In genomic region chr17:38559025-38559879, GRCh38 we compare ENCODE assay signal across 8 cellular contexts. TPM values are rescaled to one million over a fixed set of nuclear protein-coding genes. Genes with fewer than 3 reads are reported as not detected.
DNase-seq lines count a peak whose midpoint lies in the region; ATAC-seq and TF ChIP-seq lines count a peak whose summit lies in the region.

No MANE protein-coding gene starts in this region.

- H3K9me3 Mint-ChIP-seq in stimulated activated naive CD8-positive, alpha-beta T cell treated with anti-CD3 and anti-CD28 coated beads, Interleukin-15, amount 100 ng/mL, for 72 hours: no peaks in the 10 kb centered on the region

- H3K36me3 ChIP-seq in NT2/D1 (ENCODE audit: insufficient read depth, insufficient read length, low read length): no peaks in the 10 kb centered on the region
- no peaks in the 10 kb centered on the region for H3K36me3 ChIP-seq in esophagus muscularis mucosa
- peaks cover 6% of the 10 kb centered on the region for H3K36me3 ChIP-seq in neural cell (ENCODE audit: insufficient read depth, low read length)

- peak; percentile 64 for ATAC-seq in GM19397 (IDR thresholded peaks at IDR 0.05; ENCODE audit: unreplicated experiment)
- peak; percentile 79 for ATAC-seq in stimulated activated naive CD8-positive, alpha-beta T cell treated with anti-CD3 and anti-CD28 coated beads, Interleukin-15, amount 100 ng/mL, for 72 hours

- H3K79me2 ChIP-seq in neural cell (replicated peaks; ENCODE audit: insufficient read depth, low read length): no peaks in the 10 kb centered on the region

- no peak overlapping the region for H3K4me3 ChIP-seq in AG10803 (ENCODE audit: low read length)
- H3K4me3 ChIP-seq in NT2/D1 (ENCODE audit: insufficient read length, low read depth): peak overlapping the region; percentile 47
- peak overlapping the region; percentile 45 to 63 (median 50) for H3K4me3 ChIP-seq in esophagus muscularis mucosa
- peak overlapping the region; percentile 5 for H3K4me3 ChIP-seq in neural cell (ENCODE audit: low read length)

- no peak overlapping the region for H3K27ac Mint-ChIP-seq in stimulated activated naive CD8-positive, alpha-beta T cell treated with anti-CD3 and anti-CD28 coated beads, Interleukin-15, amount 100 ng/mL, for 72 hours

- H3K4me1 ChIP-seq in NT2/D1 (ENCODE audit: insufficient read depth, insufficient read length) (peaks cover 34% of the 10 kb centered on the region), esophagus muscularis mucosa (peaks cover 31 to 64% (median 44%) of the 10 kb centered on the region in 4 donors)

- no peak for TF ChIP-seq POLR2A in esophagus muscularis mucosa (IDR thresholded peaks at IDR 0.05; ENCODE audit: low read depth)

- H3K27ac ChIP-seq in esophagus muscularis mucosa (replicated peaks in 1 of 4): peak overlapping the region in 1 of 4 donors; percentile 22
- H3K27ac ChIP-seq in neural cell (ENCODE audit: low read length): no peak overlapping the region

- peaks cover 47% of the 10 kb centered on the region for H3K27me3 ChIP-seq in NT2/D1 (ENCODE audit: insufficient read depth, insufficient read length)
- peaks cover 27 to 82% (median 53%) of the 10 kb centered on the region in 4 donors for H3K27me3 ChIP-seq in esophagus muscularis mucosa
- H3K27me3 ChIP-seq in neural cell (ENCODE audit: insufficient read depth, low read depth, low read length): peaks cover 22% of the 10 kb centered on the region

- H3K9me2 ChIP-seq in neural cell (ENCODE audit: insufficient read depth, low read length): no peaks in the 10 kb centered on the region

- H2AFZ ChIP-seq in neural cell (ENCODE audit: low read depth, low read length): no peak overlapping the region

- DNase-seq in AG10803 (ENCODE audit: low read depth): peak; percentile 24
- peak; percentile 97 for DNase-seq in HuH-7.5 (ENCODE audit: low spot score)
- DNase-seq in NT2/D1 (ENCODE audit: low read depth, low spot score): peak; percentile 81
- peak; percentile 83 for DNase-seq in activated T-cell treated with anti-CD3 and anti-CD28 coated beads for 48 hours (ENCODE audit: low read depth)
- no peak for DNase-seq in esophagus muscularis mucosa (ENCODE audit: extremely low spot score)
- peak; percentile 82 to 87 for DNase-seq in stimulated activated naive CD8-positive, alpha-beta T cell treated with anti-CD3 and anti-CD28 coated beads, Interleukin-15, amount 100 ng/mL, for 72 hours

- peaks cover 59% of the 10 kb centered on the region for H3K4me1 Mint-ChIP-seq in stimulated activated naive CD8-positive, alpha-beta T cell treated with anti-CD3 and anti-CD28 coated beads, Interleukin-15, amount 100 ng/mL, for 72 hours

- H3K4me2 ChIP-seq in neural cell (ENCODE audit: low read length): no peak overlapping the region

- peaks cover 13% of the 10 kb centered on the region for H4K20me1 ChIP-seq in neural cell (ENCODE audit: insufficient read depth)

- TF ChIP-seq CTCF in AG10803 (conservative IDR thresholded peaks at IDR 0.05; ENCODE audit: low read length) (no peak), esophagus muscularis mucosa (IDR thresholded peaks at IDR 0.05) (peak in 1 of 3 experiments; percentile 5), neural cell (IDR thresholded peaks at IDR 0.05; ENCODE audit: poor library complexity, severe bottlenecking) (peak; percentile 53)

- peak overlapping the region; percentile 87 to 92 for H3K4me3 Mint-ChIP-seq in stimulated activated naive CD8-positive, alpha-beta T cell treated with anti-CD3 and anti-CD28 coated beads, Interleukin-15, amount 100 ng/mL, for 72 hours

- TF ChIP-seq RAD21 in neural cell (conservative IDR thresholded peaks at IDR 0.05): no peak

- peaks cover 6% of the 10 kb centered on the region for H3F3A ChIP-seq in neural cell (ENCODE audit: insufficient read depth, low read length, poor library complexity, severe bottlenecking)

- peak overlapping the region; percentile 76 for H3K9ac ChIP-seq in NT2/D1 (ENCODE audit: insufficient read length, low read depth)
- H3K9ac ChIP-seq in neural cell (ENCODE audit: low read length): peak overlapping the region; percentile 11

- H3K27me3 Mint-ChIP-seq in stimulated activated naive CD8-positive, alpha-beta T cell treated with anti-CD3 and anti-CD28 coated beads, Interleukin-15, amount 100 ng/mL, for 72 hours: peaks cover 84% of the 10 kb centered on the region

- intact Hi-C loops in esophagus muscularis mucosa (cut with DNase I): loop anchor here (2.0 kb wide), 2 partner anchors 26 to 110 kb away; no protein-coding TSS in a partner anchor

- 9% methylated on average over 35 of the region's 44 CpGs for WGBS in esophagus muscularis mucosa

- no peak for TF ChIP-seq EP300 in esophagus muscularis mucosa (IDR thresholded peaks at IDR 0.05)
- TF ChIP-seq EP300 in neural cell (conservative IDR thresholded peaks at IDR 0.05; ENCODE audit: poor library complexity, severe bottlenecking): no peak

- no peaks in the 10 kb centered on the region for H3K9me3 ChIP-seq in NT2/D1 (ENCODE audit: insufficient read depth, low read length)
- H3K9me3 ChIP-seq in esophagus muscularis mucosa: no peaks in the 10 kb centered on the region
- H3K9me3 ChIP-seq in neural cell (ENCODE audit: low read length): no peaks in the 10 kb centered on the region

TF ChIP-seq in neural cell, 6 proteins besides CTCF, POLR2A, EP300 and RAD21:
- TF ChIP-seq REST (IDR thresholded peaks at IDR 0.05; ENCODE audit: borderline replicate concordance) (no peak), POLR2AphosphoS5 (IDR thresholded peaks at IDR 0.05) (no peak), SMC3 (conservative IDR thresholded peaks at IDR 0.05; ENCODE audit: poor library complexity) (no peak), MXI1 (conservative IDR thresholded peaks at IDR 0.05; ENCODE audit: poor library complexity, severe bottlenecking) (no peak), TAF1 (IDR thresholded peaks at IDR 0.05; ENCODE audit: low read depth) (no peak), EZH2 (IDR thresholded peaks at IDR 0.05; ENCODE audit: borderline replicate concordance, insufficient read depth, low read length, poor library complexity, severe bottlenecking) (no peak)

RNA-seq across cellular contexts. Expression of gene SRCIN1, which starts 46.5 kb away (rescaled TPM):
- 1 to 10 TPM; 1.2 to 2.7 (median 2.3) TPM for total RNA-seq in esophagus muscularis mucosa
- polyA plus RNA-seq in neural cell: 18.0 and 22.8 TPM in 2 replicates
- polyA minus RNA-seq in neural cell: 52.8 and 59.2 TPM in 2 replicates
